2 cellular contexts compared by ENCODE assay signal in genomic region chr16:25633549-25633948, GRCh38.
A peak's percentile ranks its signal among the peaks of the same experiment; 100 is the strongest.
TF ChIP-seq lines count a peak whose summit lies in the region.

No MANE protein-coding gene starts in this region.

TF ChIP-seq in A549, 52 proteins besides CTCF, POLR2A, EP300 and RAD21 (continued from another document):
- TF ChIP-seq ATOH8 (CRISPR knock-in tag; IDR thresholded peaks at IDR 0.05; ENCODE audit: low read depth) (no peak), RARB (CRISPR knock-in tag; IDR thresholded peaks at IDR 0.05) (no peak)

TF ChIP-seq in HCT116, 20 proteins besides CTCF, POLR2A, EP300 and RAD21 (continued from another document):
- no peak for TF ChIP-seq ZBTB33 (IDR thresholded peaks at IDR 0.05; ENCODE audit: extremely low read depth, insufficient replicate concordance, low read length)
- peak; percentile 74; the same call in 1 of the 2 replicates for TF ChIP-seq ATF3 (IDR thresholded peaks at IDR 0.05)
- no peak for TF ChIP-seq POLR2AphosphoS5 (IDR thresholded peaks at IDR 0.05; ENCODE audit: low read depth, low read length)
- peak; percentile 51 for TF ChIP-seq SP1 (IDR thresholded peaks at IDR 0.05; ENCODE audit: low read depth)
- peak; percentile 95 for TF ChIP-seq JUND (IDR thresholded peaks at IDR 0.05)
- TF ChIP-seq EZH2 (IDR thresholded peaks at IDR 0.05) = no peak
- TF ChIP-seq CBX3 (IDR thresholded peaks at IDR 0.05; ENCODE audit: low read depth) = peak; percentile 53; the same call in 1 of the 2 replicates
- TF ChIP-seq FOSL1 (IDR thresholded peaks at IDR 0.05; ENCODE audit: low read depth) = peak; percentile 96
- TF ChIP-seq SRF (IDR thresholded peaks at IDR 0.05; ENCODE audit: low read depth) = peak; percentile 72
- no peak for TF ChIP-seq EGR1 (IDR thresholded peaks at IDR 0.05; ENCODE audit: low read depth)
- 0 out of 2 replicates have a peak, but pooled peaks have one; percentile 28 for TF ChIP-seq SIN3A (IDR thresholded peaks at IDR 0.05; ENCODE audit: low read depth)
- no peak for TF ChIP-seq EZH2phosphoT487 (IDR thresholded peaks at IDR 0.05; ENCODE audit: borderline replicate concordance)
- no peak for TF ChIP-seq ELF1 (IDR thresholded peaks at IDR 0.05; ENCODE audit: borderline replicate concordance, low read depth)
